In the genomic region with DNA sequence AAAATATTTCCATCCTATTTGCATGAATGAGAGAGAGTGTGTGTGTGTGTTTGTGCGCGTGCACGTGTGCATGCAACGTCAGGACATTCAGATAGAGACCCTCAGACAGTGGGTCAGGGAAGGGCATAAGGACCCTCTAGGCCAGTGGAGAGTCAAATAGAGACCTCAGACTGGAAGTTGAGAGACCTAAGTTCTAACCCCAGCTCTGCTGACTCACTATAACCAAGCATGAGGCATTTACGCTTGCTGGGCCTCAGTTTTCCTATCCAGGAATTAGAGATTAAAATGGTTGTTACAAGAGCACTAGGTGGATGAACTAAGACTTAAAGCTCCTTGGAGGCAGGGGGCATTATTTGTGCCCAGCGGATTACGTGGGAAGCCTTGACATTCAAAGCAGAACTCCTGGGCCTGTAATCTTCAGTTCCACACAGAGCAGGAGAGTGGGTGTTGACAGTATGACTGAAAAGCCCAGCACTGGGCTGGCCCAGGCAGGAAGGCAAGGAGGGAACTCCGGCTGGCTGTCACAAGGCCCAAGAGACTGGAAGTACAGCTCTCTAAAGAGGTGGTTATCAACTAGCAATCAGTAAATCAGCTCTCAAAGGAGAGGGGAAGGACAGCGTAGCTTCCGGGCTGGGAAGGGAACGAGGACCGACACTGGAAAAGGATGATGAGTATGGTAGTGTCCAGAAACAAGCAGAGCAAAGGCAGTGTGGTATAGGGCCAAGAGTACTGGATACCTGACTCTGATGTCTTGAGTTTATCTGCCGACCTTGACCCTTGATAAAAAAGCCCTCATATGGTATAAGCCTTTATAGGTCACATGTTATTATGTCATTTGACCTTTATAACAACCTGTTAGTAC, we compare ENCODE assay signal across 11 cellular contexts. TPM values are rescaled to one million over a fixed set of nuclear protein-coding genes. Genes with fewer than 3 reads are reported as not detected.
DNase-seq lines count a peak whose midpoint lies in the region; ATAC-seq and TF ChIP-seq lines count a peak whose summit lies in the region.
"Had no signal": no experiment of that assay in that cellular context is flagged by ENCODE, and none has a peak within 500 bp of the region (broad histone marks: within the 10 kb centered on the region; RNA-seq: fewer than 3 reads in every experiment).

No MANE protein-coding gene starts in this region.

- TF ChIP-seq CTCF in CD14-positive monocyte (IDR thresholded peaks at IDR 0.05) (no peak), brain (conservative IDR thresholded peaks at IDR 0.05) (no peak), mucosa of descending colon (IDR thresholded peaks at IDR 0.05) (no peak)

- DNase-seq in CD14-positive monocyte (ENCODE audit: low spot score) (peak; percentile 64), MV-4-11 (lab: John Stamatoyannopoulos, UW) (peak; percentile 14), mucosa of descending colon (no peak), NCI-H2196 treated with DMSO at 0.1 percent for 48 hours (lab: John Stamatoyannopoulos, UW; ENCODE audit: unreplicated experiment) (no peak), midbrain (lab: John Stamatoyannopoulos, UW) (no peak), SIG-M5 (lab: John Stamatoyannopoulos, UW) (no peak), mesenteric fat pad (ENCODE audit: low spot score) (no peak)
- DNase-seq: Calu3, H9 had no signal

- intact Hi-C loops in CD14-positive monocyte (cut with micrococcal nuclease): no loop called here
- intact Hi-C loops in mucosa of descending colon (cut with DNase I, micrococcal nuclease): no loop called here

- peak overlapping the region; percentile 52 to 79 for H3K4me3 Mint-ChIP-seq in CD14-positive monocyte
- H3K4me3 Mint-ChIP-seq in brain: peak overlapping the region in 1 of 5 experiments; percentile 35
- H3K4me3 Mint-ChIP-seq: H9 had no signal

- H3K27me3 Mint-ChIP-seq in CD14-positive monocyte (ENCODE audit: low read depth in 3 of 3) (no peaks in the 10 kb centered on the region), brain (no peaks in the 10 kb centered on the region)

- no peak overlapping the region for H3K4me3 ChIP-seq in mucosa of descending colon
- H3K4me3 ChIP-seq: tibial nerve had no signal

- peaks cover 85% of the 10 kb centered on the region for H3K4me1 Mint-ChIP-seq in CD14-positive monocyte
- H3K4me1 Mint-ChIP-seq in brain: no peaks in the 10 kb centered on the region

- H3K27ac Mint-ChIP-seq in CD14-positive monocyte (peak overlapping the region; percentile 92 to 99 (median 96)), brain (peak overlapping the region in 3 of 5 experiments; percentile 17 to 71 (median 67))

- H3K9me3 Mint-ChIP-seq in CD14-positive monocyte: peaks cover 0 to 3% (median 0%) of the 10 kb centered on the region in 7 donors
- H3K9me3 Mint-ChIP-seq in brain: peaks cover 0 to 4% (median 0%) of the 10 kb centered on the region in 5 experiments
- H3K9me3 Mint-ChIP-seq: H9 had no signal

- peaks cover 67 to 84% of the 10 kb centered on the region in 2 donors for H3K36me3 Mint-ChIP-seq in CD14-positive monocyte
- H3K36me3 Mint-ChIP-seq in brain: peaks cover 43% of the 10 kb centered on the region

- ATAC-seq in mucosa of descending colon: peak; percentile 5

- peaks cover 32% of the 10 kb centered on the region for H3K4me1 ChIP-seq in mucosa of descending colon (ENCODE audit: low read depth)

- H3K9me3 ChIP-seq in mucosa of descending colon: no peaks in the 10 kb centered on the region
- H3K9me3 ChIP-seq: tibial nerve had no signal

- H3K36me3 ChIP-seq in mucosa of descending colon (ENCODE audit: low read depth): no peaks in the 10 kb centered on the region

RNA-seq across cellular contexts. Expression of a gene that starts 9.2 kb away (rescaled TPM):
- polyA plus RNA-seq in CD14-positive monocyte (100 to 1,000 TPM; 315 to 458 TPM), brain (ENCODE audit: insufficient read depth, low read depth, low replicate concordance) (84.3 TPM)
- total RNA-seq in mucosa of descending colon (10 to 100 TPM; 62.7 to 77.2 (median 74.1) TPM), mesenteric fat pad (83.3 TPM)

RNA-seq across cellular contexts. Expression of a gene that starts 23.2 kb away (rescaled TPM):
- polyA plus RNA-seq in CD14-positive monocyte (1 to 10 TPM; 5.8 to 6.8 TPM), brain (ENCODE audit: insufficient read depth, low read depth, low replicate concordance) (16.0 TPM)
- total RNA-seq in mucosa of descending colon (10 to 100 TPM; 15.7 to 32.8 (median 25.9) TPM), mesenteric fat pad (8.3 TPM)

RNA-seq across cellular contexts. Expression of a gene that starts 23.9 kb away (rescaled TPM):
- 10 to 100 TPM; 14.0 to 21.0 TPM for polyA plus RNA-seq in CD14-positive monocyte
- polyA plus RNA-seq in brain (ENCODE audit: insufficient read depth, low read depth, low replicate concordance): 34.4 TPM
- total RNA-seq in mucosa of descending colon: 10 to 100 TPM; 56.1 to 74.8 (median 72.5) TPM
- total RNA-seq in mesenteric fat pad: 125 TPM

RNA-seq across cellular contexts. Expression of a gene that starts 34.3 kb away (rescaled TPM):
- polyA plus RNA-seq in CD14-positive monocyte (10 to 100 TPM; 19.6 to 28.5 TPM), brain (ENCODE audit: insufficient read depth, low read depth, low replicate concordance) (28.6 TPM)
- total RNA-seq in mucosa of descending colon (10 to 100 TPM; 53.7 to 69.7 (median 60.6) TPM), mesenteric fat pad (78.7 TPM)

Comparison
In these comparisons a context has a peak if more than half of its experiments do, and no peak if none do; other contexts are left out.
1. DNase-seq: peak in CD14-positive monocyte (single experiment) and MV-4-11 (single experiment); none in mucosa of descending colon (0 of 3), NCI-H2196 treated with DMSO at 0.1 percent for 48 hours (single experiment), midbrain (single experiment), SIG-M5 (single experiment) and mesenteric fat pad (single experiment).